ENCODE assay signal across 10 cellular contexts in genomic region chr5:68368686-68369359, GRCh38.
DNase-seq lines count a peak whose midpoint lies in the region; ATAC-seq and TF ChIP-seq lines count a peak whose summit lies in the region.
"Had no signal": no experiment of that assay in that cellular context is flagged by ENCODE, and none has a peak within 500 bp of the region (broad histone marks: within the 10 kb centered on the region; RNA-seq: fewer than 3 reads in every experiment).

No MANE protein-coding gene starts in this region.

- intact Hi-C loops in CD8-positive, alpha-beta T cell (cut with DNase I, micrococcal nuclease), result loop anchor here in 1 of 2 experiments (2.0 kb wide), 1 partner anchor 16 kb away; no protein-coding TSS in a partner anchor
- intact Hi-C loops in esophagus muscularis mucosa (cut with DNase I) (no loop called here), esophagus squamous epithelium (cut with DNase I) (no loop called here)

- H3K4me3 Mint-ChIP-seq in CD8-positive, alpha-beta T cell, result peak overlapping the region; percentile 19

- no peaks in the 10 kb centered on the region for H3K27me3 Mint-ChIP-seq in CD8-positive, alpha-beta T cell (ENCODE audit: low read depth)

- no peak overlapping the region for H3K27ac ChIP-seq in CD8-positive, alpha-beta T cell (ENCODE audit: low read depth, low read length)
- no peak overlapping the region for H3K27ac ChIP-seq in esophagus muscularis mucosa (replicated peaks in 1 of 4)
- no peak overlapping the region for H3K27ac ChIP-seq in Peyer's patch
- H3K27ac ChIP-seq in esophagus squamous epithelium, result no peak overlapping the region
- H3K27ac ChIP-seq: psoas muscle had no signal

- H3K27ac Mint-ChIP-seq in CD8-positive, alpha-beta T cell, result peak overlapping the region; percentile 60

- peaks cover 30% of the 10 kb centered on the region for H3K4me1 Mint-ChIP-seq in CD8-positive, alpha-beta T cell (ENCODE audit: low read depth)

- H3K36me3 Mint-ChIP-seq in CD8-positive, alpha-beta T cell, result no peaks in the 10 kb centered on the region

- TF ChIP-seq CTCF in CD8-positive, alpha-beta T cell (IDR thresholded peaks at IDR 0.05), result no peak
- TF ChIP-seq CTCF in esophagus muscularis mucosa (IDR thresholded peaks at IDR 0.05), result no peak
- TF ChIP-seq CTCF in Peyer's patch (IDR thresholded peaks at IDR 0.05), result no peak
- no peak for TF ChIP-seq CTCF in esophagus squamous epithelium (IDR thresholded peaks at IDR 0.05)

- H3K9me3 Mint-ChIP-seq in CD8-positive, alpha-beta T cell, result no peaks in the 10 kb centered on the region

- no peak for TF ChIP-seq EP300 in esophagus muscularis mucosa (IDR thresholded peaks at IDR 0.05)

- 61% methylated on average over 2 of the region's 2 CpGs for WGBS in esophagus muscularis mucosa
- WGBS in esophagus squamous epithelium, 2 donors, result 35 to 38% methylated on average over 2 of the region's 2 CpGs

- no peaks in the 10 kb centered on the region for H3K36me3 ChIP-seq in CD8-positive, alpha-beta T cell (ENCODE audit: insufficient read depth, low read length)
- H3K36me3 ChIP-seq in esophagus muscularis mucosa (no peaks in the 10 kb centered on the region), Peyer's patch (no peaks in the 10 kb centered on the region), esophagus squamous epithelium (no peaks in the 10 kb centered on the region)

- TF ChIP-seq POLR2A in esophagus muscularis mucosa (IDR thresholded peaks at IDR 0.05; ENCODE audit: low read depth) (no peak), Peyer's patch (IDR thresholded peaks at IDR 0.05) (no peak), esophagus squamous epithelium (IDR thresholded peaks at IDR 0.05) (no peak)

- POLR2A ChIA-PET in CD8-positive, alpha-beta T cell (lab: Charles Lee), result no interaction called here

- no peak overlapping the region for H3K4me3 ChIP-seq in CD8-positive, alpha-beta T cell (ENCODE audit: low read depth, low read length)
- H3K4me3 ChIP-seq in esophagus muscularis mucosa (no peak overlapping the region), Peyer's patch (no peak overlapping the region), esophagus squamous epithelium (no peak overlapping the region)
- H3K4me3 ChIP-seq: psoas muscle had no signal

- H3K9me3 ChIP-seq in CD8-positive, alpha-beta T cell (ENCODE audit: low read length), result no peaks in the 10 kb centered on the region
- H3K9me3 ChIP-seq in esophagus muscularis mucosa (no peaks in the 10 kb centered on the region), Peyer's patch (no peaks in the 10 kb centered on the region), esophagus squamous epithelium (no peaks in the 10 kb centered on the region)
- H3K9me3 ChIP-seq: psoas muscle had no signal

- peaks cover 21% of the 10 kb centered on the region for H3K4me1 ChIP-seq in CD8-positive, alpha-beta T cell (ENCODE audit: insufficient read depth, low read length)
- no peaks in the 10 kb centered on the region for H3K4me1 ChIP-seq in esophagus muscularis mucosa
- peaks cover 0 to 9% (median 0%) of the 10 kb centered on the region in 4 donors for H3K4me1 ChIP-seq in Peyer's patch
- H3K4me1 ChIP-seq in esophagus squamous epithelium, result peaks cover 0 to 17% (median 0%) of the 10 kb centered on the region in 3 donors
- H3K4me1 ChIP-seq: psoas muscle had no signal

- no peak for DNase-seq in CD8-positive, alpha-beta T cell
- peak; percentile 50 for DNase-seq in RPMI8226
- peak; percentile 42 for DNase-seq in esophagus muscularis mucosa (ENCODE audit: extremely low spot score)
- DNase-seq in Peyer's patch, result no peak
- DNase-seq in esophagus squamous epithelium (lab: John Stamatoyannopoulos, UW), result no peak
- no peak for DNase-seq in stimulated activated CD4-positive, alpha-beta T cell treated with anti-CD3 and anti-CD28 coated beads, Interleukin-2, amount 100 ng/mL, for 48 hours
- no peak for DNase-seq in stimulated activated CD8-positive, alpha-beta memory T cell treated with anti-CD3 and anti-CD28 coated beads, Interleukin-4, amount 100 ng/mL, for 48 hours
- DNase-seq: GDM1, psoas muscle had no signal

- ATAC-seq in CD8-positive, alpha-beta T cell, result peak; percentile 51
- peak; percentile 10 for ATAC-seq in HG02973 (IDR thresholded peaks at IDR 0.05; ENCODE audit: unreplicated experiment)
- ATAC-seq: psoas muscle had no signal

- CTCF ChIA-PET in CD8-positive, alpha-beta T cell (lab: Charles Lee), result no interaction called here

- no peaks in the 10 kb centered on the region for H3K27me3 ChIP-seq in CD8-positive, alpha-beta T cell (ENCODE audit: insufficient read depth, low read length)
- no peaks in the 10 kb centered on the region for H3K27me3 ChIP-seq in esophagus muscularis mucosa
- H3K27me3 ChIP-seq in Peyer's patch, result no peaks in the 10 kb centered on the region
- H3K27me3 ChIP-seq in esophagus squamous epithelium, result no peaks in the 10 kb centered on the region

Comparison
In these comparisons a context has a peak if more than half of its experiments do, and no peak if none do; other contexts are left out.
1. DNase-seq: peak in RPMI8226 (single experiment) and esophagus muscularis mucosa (single experiment); none in CD8-positive, alpha-beta T cell (0 of 7), Peyer's patch (0 of 3), esophagus squamous epithelium (single experiment), stimulated activated CD4-positive, alpha-beta T cell treated with anti-CD3 and anti-CD28 coated beads, Interleukin-2, amount 100 ng/mL, for 48 hours (0 of 2) and stimulated activated CD8-positive, alpha-beta memory T cell treated with anti-CD3 and anti-CD28 coated beads, Interleukin-4, amount 100 ng/mL, for 48 hours (single experiment).